ENCODE assay signal across 23 cellular contexts in the genomic region with DNA sequence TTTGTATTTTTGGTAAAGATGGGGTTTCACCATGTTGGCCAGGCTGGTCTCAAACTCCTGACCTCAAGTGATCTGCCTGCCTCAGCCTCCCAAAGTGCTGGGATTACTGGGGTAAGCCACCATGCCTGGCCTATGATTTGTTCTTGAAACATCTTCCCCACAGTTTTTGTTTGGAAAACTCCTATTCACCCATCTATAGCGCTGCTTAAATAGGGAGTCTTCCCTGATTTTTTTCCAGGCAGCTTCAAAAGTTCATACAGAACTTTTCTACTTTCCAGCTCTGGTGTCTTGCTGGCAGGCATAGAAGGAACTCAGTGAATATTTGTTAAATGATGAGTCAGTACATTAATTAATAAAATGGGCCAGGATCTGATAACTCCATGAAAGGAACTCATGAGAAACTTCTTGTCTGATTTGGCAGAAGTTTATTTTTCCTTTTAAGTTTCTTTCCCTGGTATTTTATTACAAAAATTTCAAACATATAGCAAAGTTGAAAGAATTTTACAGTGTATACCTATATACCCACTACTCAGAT. TPM values are rescaled to one million over a fixed set of nuclear protein-coding genes. Genes with fewer than 3 reads are reported as not detected.
DNase-seq lines count a peak whose midpoint lies in the region; ATAC-seq and TF ChIP-seq lines count a peak whose summit lies in the region.
"Had no signal": no experiment of that assay in that cellular context is flagged by ENCODE, and none has a peak within 500 bp of the region (broad histone marks: within the 10 kb centered on the region; RNA-seq: fewer than 3 reads in every experiment).

No MANE protein-coding gene starts in this region.

- no peaks in the 10 kb centered on the region for H3K27me3 ChIP-seq in right atrium auricular region
- no peaks in the 10 kb centered on the region for H3K27me3 ChIP-seq in GM23248 (replicated peaks; ENCODE audit: insufficient read depth)
- H3K27me3 ChIP-seq in PC-3 (ENCODE audit: low read length) = no peaks in the 10 kb centered on the region
- H3K27me3 ChIP-seq: BLaER1 treated with 17β-estradiol and CSF1 and Interleukin-3, amounts not matched to agents 10 nM and 100 nM had no signal

- intact Hi-C loops in left cardiac atrium (cut with DNase I) (no loop called here), PC-3 (cut with micrococcal nuclease) (no loop called here)
- intact Hi-C loops in activated CD8-positive, alpha-beta T cell treated with anti-CD3 and anti-CD28 coated beads for 36 hours (cut with micrococcal nuclease) = no loop called here

- no peak overlapping the region for H3K4me3 Mint-ChIP-seq in activated CD8-positive, alpha-beta T cell treated with anti-CD3 and anti-CD28 coated beads for 36 hours
- H3K4me3 Mint-ChIP-seq: B cell; CD4-positive, CD25-positive, alpha-beta regulatory T cell; CD8-positive, alpha-beta memory T cell; IgD-negative memory B cell had no signal

- TF ChIP-seq CTCF in right atrium auricular region (IDR thresholded peaks at IDR 0.05) = no peak
- TF ChIP-seq CTCF in PC-3 (conservative IDR thresholded peaks at IDR 0.05; ENCODE audit: low read depth, low read length) = no peak
- TF ChIP-seq CTCF in activated CD8-positive, alpha-beta T cell treated with anti-CD3 and anti-CD28 coated beads for 36 hours (IDR thresholded peaks at IDR 0.05) = no peak

- no peaks in the 10 kb centered on the region for H3K4me1 Mint-ChIP-seq in activated CD8-positive, alpha-beta T cell treated with anti-CD3 and anti-CD28 coated beads for 36 hours (ENCODE audit: low read depth)
- H3K4me1 Mint-ChIP-seq: B cell; CD4-positive, CD25-positive, alpha-beta regulatory T cell; CD8-positive, alpha-beta memory T cell; IgD-negative memory B cell had no signal

- H3K4me1 ChIP-seq in right atrium auricular region = no peaks in the 10 kb centered on the region
- no peaks in the 10 kb centered on the region for H3K4me1 ChIP-seq in GM23248 (ENCODE audit: insufficient read depth)
- no peaks in the 10 kb centered on the region for H3K4me1 ChIP-seq in PC-3 (ENCODE audit: insufficient read depth, low read length)
- H3K4me1 ChIP-seq: BLaER1 treated with 17β-estradiol and CSF1 and Interleukin-3, amounts not matched to agents 10 nM and 100 nM had no signal

- H3K4me3 ChIP-seq in right atrium auricular region (no peak overlapping the region), GM23248 (no peak overlapping the region), PC-3 (ENCODE audit: low read length) (no peak overlapping the region)
- H3K4me3 ChIP-seq: BLaER1 treated with 17β-estradiol and CSF1 and Interleukin-3, amounts not matched to agents 10 nM and 100 nM had no signal

- H3K27me3 Mint-ChIP-seq in activated CD8-positive, alpha-beta T cell treated with anti-CD3 and anti-CD28 coated beads for 36 hours = no peaks in the 10 kb centered on the region

- H3K27ac Mint-ChIP-seq in activated CD8-positive, alpha-beta T cell treated with anti-CD3 and anti-CD28 coated beads for 36 hours = no peak overlapping the region
- H3K27ac Mint-ChIP-seq: B cell; CD4-positive, CD25-positive, alpha-beta regulatory T cell; CD8-positive, alpha-beta memory T cell; IgD-negative memory B cell had no signal

- ATAC-seq in left cardiac atrium = no peak
- peak; percentile 42 for ATAC-seq in PC-3
- no peak for ATAC-seq in activated CD8-positive, alpha-beta T cell treated with anti-CD3 and anti-CD28 coated beads for 36 hours
- ATAC-seq in HG03442 (IDR thresholded peaks at IDR 0.05; ENCODE audit: unreplicated experiment) = no peak
- ATAC-seq: HCT116 had no signal

- H3K9me2 ChIP-seq in GM23248 (ENCODE audit: insufficient read depth) (no peaks in the 10 kb centered on the region), PC-3 (replicated peaks; ENCODE audit: low read length) (no peaks in the 10 kb centered on the region)

- no peaks in the 10 kb centered on the region for H3K36me3 ChIP-seq in right atrium auricular region
- H3K36me3 ChIP-seq in GM23248 (ENCODE audit: low read depth) = no peaks in the 10 kb centered on the region
- no peaks in the 10 kb centered on the region for H3K36me3 ChIP-seq in PC-3 (ENCODE audit: low read depth, low read length)
- H3K36me3 ChIP-seq: BLaER1 treated with 17β-estradiol and CSF1 and Interleukin-3, amounts not matched to agents 10 nM and 100 nM had no signal

- H3K9ac ChIP-seq in GM23248 = no peak overlapping the region
- H3K9ac ChIP-seq in PC-3 (ENCODE audit: low read length) = no peak overlapping the region
- H3K9ac ChIP-seq: BLaER1 treated with 17β-estradiol and CSF1 and Interleukin-3, amounts not matched to agents 10 nM and 100 nM had no signal

- H3K9me3 ChIP-seq in right atrium auricular region (peaks cover 3 to 10% of the 10 kb centered on the region in 2 donors), GM23248 (ENCODE audit: low read depth) (no peaks in the 10 kb centered on the region), PC-3 (ENCODE audit: low read length) (no peaks in the 10 kb centered on the region)

- in situ Hi-C loops in GM23248 (cut with MboI) = no loop called here

- POLR2A ChIA-PET in PC-3 (lab: Charles Lee; ENCODE audit: unreplicated experiment) = no interaction called here
- POLR2A ChIA-PET in activated CD8-positive, alpha-beta T cell treated with anti-CD3 and anti-CD28 coated beads for 36 hours (lab: Charles Lee) = no interaction called here

- H3F3A ChIP-seq in GM23248 (ENCODE audit: insufficient read depth) (no peaks in the 10 kb centered on the region), PC-3 (ENCODE audit: low read length, unreplicated experiment) (no peaks in the 10 kb centered on the region)

- CTCF ChIA-PET in PC-3 (lab: Charles Lee) = no interaction called here
- CTCF ChIA-PET in activated CD8-positive, alpha-beta T cell treated with anti-CD3 and anti-CD28 coated beads for 36 hours (lab: Charles Lee) = no interaction called here

- H2AFZ ChIP-seq in GM23248 = no peak overlapping the region
- H2AFZ ChIP-seq in PC-3 (ENCODE audit: low read length) = no peak overlapping the region

- H3K9me3 Mint-ChIP-seq in activated CD8-positive, alpha-beta T cell treated with anti-CD3 and anti-CD28 coated beads for 36 hours = peaks cover 2% of the 10 kb centered on the region

- H3K36me3 Mint-ChIP-seq in activated CD8-positive, alpha-beta T cell treated with anti-CD3 and anti-CD28 coated beads for 36 hours (ENCODE audit: low read depth) = no peaks in the 10 kb centered on the region
- H3K36me3 Mint-ChIP-seq: IgD-negative memory B cell had no signal

- no peaks in the 10 kb centered on the region for H4K20me1 ChIP-seq in GM23248 (ENCODE audit: insufficient read depth)
- H4K20me1 ChIP-seq in PC-3 (ENCODE audit: low read length) = no peaks in the 10 kb centered on the region
- H4K20me1 ChIP-seq: BLaER1 treated with 17β-estradiol and CSF1 and Interleukin-3, amounts not matched to agents 10 nM and 100 nM had no signal

- 4 to 6% methylated on average over 1 of the region's 1 CpG for WGBS in GM23248 (ENCODE audit: low coverage in 1 of 2, low lambda C conversion rate in 2 of 2, missing lambda C conversion rate in 2 of 2), 2 experiments

- no TSS peak for BruUV-seq in PC-3 (replicated peaks; lab: Mats Ljungman, UMichigan)

- H3K79me2 ChIP-seq in GM23248 (ENCODE audit: insufficient read depth) = no peaks in the 10 kb centered on the region
- no peaks in the 10 kb centered on the region for H3K79me2 ChIP-seq in PC-3 (ENCODE audit: low read length)

- DNase-seq in right atrium auricular region (ENCODE audit: low spot score) (peak; percentile 18), left cardiac atrium (no peak), GM23248 (peak; percentile 13), PC-3 (no peak), ureter (ENCODE audit: low spot score) (peak; percentile 14)
- DNase-seq in activated CD8-positive, alpha-beta T cell treated with anti-CD3 and anti-CD28 coated beads for 36 hours = no peak
- DNase-seq: CD4-positive, CD25-positive, alpha-beta regulatory T cell; CD8-positive, alpha-beta memory T cell; COR-L47; DMS 273 treated with DMSO at 0.1 percent for 48 hours; DMS53; DND-41; GOT3; H7; KG1 had no signal

- H3K27ac ChIP-seq in right atrium auricular region (no peak overlapping the region), GM23248 (no peak overlapping the region), PC-3 (ENCODE audit: low read length) (no peak overlapping the region)
- H3K27ac ChIP-seq: BLaER1 treated with 17β-estradiol and CSF1 and Interleukin-3, amounts not matched to agents 10 nM and 100 nM; HL-60 had no signal

- no peak overlapping the region for H3K4me2 ChIP-seq in GM23248 (ENCODE audit: unreplicated experiment)
- H3K4me2 ChIP-seq in PC-3 (ENCODE audit: low read length) = no peak overlapping the region
- H3K4me2 ChIP-seq: BLaER1 treated with 17β-estradiol and CSF1 and Interleukin-3, amounts not matched to agents 10 nM and 100 nM had no signal

RNA-seq across cellular contexts. Expression of a gene that starts 33.0 kb away (rescaled TPM):
- under 1 TPM; 0.43 to 0.70 TPM for total RNA-seq in right atrium auricular region
- total RNA-seq in left cardiac atrium = under 1 TPM; 0.31 to 0.47 TPM
- total RNA-seq in GM23248 (2014; rRNA removed; shearing (Covaris generic)) = not detected in 2 replicates
- not detected in 2 replicates for polyA plus RNA-seq in GM23248 (2016; fragmentation: Nextera tagmentation; extraction: Ambion mirVana)
- 21.8 and 31.3 TPM in 2 replicates for total RNA-seq in PC-3 (2014; rRNA removed)
- 14.9 TPM for total RNA-seq in ureter
- 1 to 10 TPM; 3.3 to 3.5 TPM for total RNA-seq in activated CD8-positive, alpha-beta T cell treated with anti-CD3 and anti-CD28 coated beads for 36 hours
- total RNA-seq: A172, HT1080 had no signal

RNA-seq across cellular contexts. Expression of a gene that starts 52.9 kb away (rescaled TPM):
- total RNA-seq in right atrium auricular region (10 to 100 TPM; 13.4 to 20.4 TPM), left cardiac atrium (10 to 100 TPM; 54.7 to 55.4 TPM), PC-3 (2014; rRNA removed) (166 TPM in 2 replicates), ureter (190 TPM)
- 40.7 and 63.4 TPM in 2 replicates for total RNA-seq in GM23248 (2014; rRNA removed; shearing (Covaris generic))
- polyA plus RNA-seq in GM23248 (2016; fragmentation: Nextera tagmentation; extraction: Ambion mirVana) = 42.5 and 44.1 TPM in 2 replicates
- total RNA-seq in activated CD8-positive, alpha-beta T cell treated with anti-CD3 and anti-CD28 coated beads for 36 hours = 10 to 100 TPM; 59.5 to 64.7 TPM

Comparison
In these comparisons a context has a peak if more than half of its experiments do, and no peak if none do; other contexts are left out.
1. DNase-seq: peak in right atrium auricular region (single experiment), GM23248 (single experiment) and ureter (single experiment); none in left cardiac atrium (single experiment), PC-3 (single experiment) and activated CD8-positive, alpha-beta T cell treated with anti-CD3 and anti-CD28 coated beads for 36 hours (single experiment).